ENCODE assay signal across 11 cellular contexts in the genomic region with DNA sequence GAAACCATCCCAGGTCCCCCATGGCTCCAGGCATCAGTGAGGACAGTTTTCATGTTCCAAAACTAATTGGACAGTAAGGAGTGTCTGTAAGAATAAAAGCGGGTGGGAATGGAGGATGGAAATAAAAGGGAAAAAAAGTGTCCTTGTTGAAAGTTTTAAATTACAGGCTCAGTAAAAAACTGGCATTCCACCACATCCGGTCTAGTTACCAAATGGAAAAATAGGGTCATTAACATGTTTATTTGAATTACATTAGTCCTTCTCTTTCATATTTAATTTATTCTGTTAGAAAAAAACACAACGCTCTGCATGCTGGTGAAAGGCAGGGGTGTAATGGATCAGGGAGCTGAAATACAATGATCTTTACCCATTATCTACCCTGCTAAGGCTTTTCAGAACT.
A peak's percentile ranks its signal among the peaks of the same experiment; 100 is the strongest.
DNase-seq lines count a peak whose midpoint lies in the region; ATAC-seq and TF ChIP-seq lines count a peak whose summit lies in the region.
"Had no signal": no experiment of that assay in that cellular context is flagged by ENCODE, and none has a peak within 500 bp of the region (broad histone marks: within the 10 kb centered on the region; RNA-seq: fewer than 3 reads in every experiment).

No MANE protein-coding gene starts in this region.

- no peaks in the 10 kb centered on the region for H3K36me3 Mint-ChIP-seq in WTC11

- DNase-seq in EL (peak; percentile 45), WTC11 (ENCODE audit: low spot score) (no peak), fibroblast of peridontal ligament (ENCODE audit: extremely low read depth) (peak; percentile 72), renal cortical epithelial cell (ENCODE audit: low read depth) (peak; percentile 50), NCI-H526 (lab: John Stamatoyannopoulos, UW) (no peak), T1000 (lab: John Stamatoyannopoulos, UW) (no peak)
- DNase-seq: activated B cell treated with CpG ODN at 0.5 μM for 24 hours; activated effector memory CD4-positive, alpha-beta T cell treated with anti-CD3 and anti-CD28 coated beads, Interleukin-2, amount 50 U/mL, for 16 hours; COR-L47 had no signal

- POLR2A ChIA-PET in WTC11 (lab: Charles Lee) = no interaction called here

- peaks cover 56% of the 10 kb centered on the region for H3K4me1 Mint-ChIP-seq in WTC11

- no peaks in the 10 kb centered on the region for H3K27me3 Mint-ChIP-seq in WTC11 (ENCODE audit: low read depth)
- H3K27me3 Mint-ChIP-seq: activated B cell treated with CpG ODN at 0.5 μM for 24 hours had no signal

- peak; percentile 16; the same call in 1 of the 2 replicates for ATAC-seq in WTC11
- ATAC-seq in HG02840 (IDR thresholded peaks at IDR 0.05; ENCODE audit: low FRiP score, unreplicated experiment) = no peak
- ATAC-seq in HG03439 (IDR thresholded peaks at IDR 0.05; ENCODE audit: unreplicated experiment) = no peak

- H3K4me3 Mint-ChIP-seq in WTC11 = peak overlapping the region; percentile 14; the same call in 1 of the 2 replicates
- H3K4me3 Mint-ChIP-seq: activated B cell treated with CpG ODN at 0.5 μM for 24 hours had no signal

- no peaks in the 10 kb centered on the region for H3K9me3 Mint-ChIP-seq in WTC11
- H3K9me3 Mint-ChIP-seq: activated B cell treated with CpG ODN at 0.5 μM for 24 hours had no signal

- CTCF ChIA-PET in WTC11 (lab: Charles Lee) = interaction anchor here (1.2 to 3.2 kb wide), 3 partner anchors 8 to 255 kb away, joined by 3 to 43 read pairs (median 3); no protein-coding TSS in a partner anchor

- TF ChIP-seq CTCF in WTC11 (IDR thresholded peaks at IDR 0.05) = no peak

- H3K27ac Mint-ChIP-seq in WTC11 = peak overlapping the region; percentile 87
- H3K27ac Mint-ChIP-seq: activated B cell treated with CpG ODN at 0.5 μM for 24 hours had no signal

TF ChIP-seq in WTC11, 78 proteins besides CTCF, POLR2A, EP300 and RAD21:
- TF ChIP-seq AR (CRISPR knock-in tag; IDR thresholded peaks at IDR 0.05) = no peak
- TF ChIP-seq MXD4 (CRISPR knock-in tag; IDR thresholded peaks at IDR 0.05; ENCODE audit: borderline replicate concordance) = no peak
- TF ChIP-seq SMAD4 (CRISPR knock-in tag; IDR thresholded peaks at IDR 0.05) = no peak
- TF ChIP-seq, protein P1, sequence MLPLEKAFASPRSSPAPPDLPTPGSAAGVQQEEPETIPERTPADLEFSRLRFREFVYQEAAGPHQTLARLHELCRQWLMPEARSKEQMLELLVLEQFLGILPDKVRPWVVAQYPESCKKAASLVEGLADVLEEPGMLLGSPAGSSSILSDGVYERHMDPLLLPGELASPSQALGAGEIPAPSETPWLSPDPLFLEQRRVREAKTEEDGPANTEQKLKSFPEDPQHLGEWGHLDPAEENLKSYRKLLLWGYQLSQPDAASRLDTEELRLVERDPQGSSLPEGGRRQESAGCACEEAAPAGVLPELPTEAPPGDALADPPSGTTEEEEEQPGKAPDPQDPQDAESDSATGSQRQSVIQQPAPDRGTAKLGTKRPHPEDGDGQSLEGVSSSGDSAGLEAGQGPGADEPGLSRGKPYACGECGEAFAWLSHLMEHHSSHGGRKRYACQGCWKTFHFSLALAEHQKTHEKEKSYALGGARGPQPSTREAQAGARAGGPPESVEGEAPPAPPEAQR (CRISPR knock-in tag; IDR thresholded peaks at IDR 0.05) = no peak
- no peak for TF ChIP-seq CREM (CRISPR knock-in tag; IDR thresholded peaks at IDR 0.05)
- TF ChIP-seq TEAD4 (CRISPR knock-in tag; IDR thresholded peaks at IDR 0.05) = no peak
- TF ChIP-seq ATF1 (CRISPR knock-in tag; IDR thresholded peaks at IDR 0.05) = no peak
- no peak for TF ChIP-seq MLX (CRISPR knock-in tag; IDR thresholded peaks at IDR 0.05)
- TF ChIP-seq, protein P2, sequence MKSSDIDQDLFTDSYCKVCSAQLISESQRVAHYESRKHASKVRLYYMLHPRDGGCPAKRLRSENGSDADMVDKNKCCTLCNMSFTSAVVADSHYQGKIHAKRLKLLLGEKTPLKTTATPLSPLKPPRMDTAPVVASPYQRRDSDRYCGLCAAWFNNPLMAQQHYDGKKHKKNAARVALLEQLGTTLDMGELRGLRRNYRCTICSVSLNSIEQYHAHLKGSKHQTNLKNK (CRISPR knock-in tag; IDR thresholded peaks at IDR 0.05) = no peak
- TF ChIP-seq OVOL2 (CRISPR knock-in tag; IDR thresholded peaks at IDR 0.05; ENCODE audit: borderline replicate concordance) = no peak
- no peak for TF ChIP-seq ZNF219 (CRISPR knock-in tag; IDR thresholded peaks at IDR 0.05; ENCODE audit: borderline replicate concordance)

Comparison
In these comparisons a context has a peak if more than half of its experiments do, and no peak if none do; other contexts are left out.
1. DNase-seq: peak in EL (single experiment), fibroblast of peridontal ligament (single experiment) and renal cortical epithelial cell (single experiment); none in WTC11 (single experiment), NCI-H526 (0 of 2) and T1000 (single experiment).